14 cellular contexts compared by ENCODE assay signal in the genomic region with DNA sequence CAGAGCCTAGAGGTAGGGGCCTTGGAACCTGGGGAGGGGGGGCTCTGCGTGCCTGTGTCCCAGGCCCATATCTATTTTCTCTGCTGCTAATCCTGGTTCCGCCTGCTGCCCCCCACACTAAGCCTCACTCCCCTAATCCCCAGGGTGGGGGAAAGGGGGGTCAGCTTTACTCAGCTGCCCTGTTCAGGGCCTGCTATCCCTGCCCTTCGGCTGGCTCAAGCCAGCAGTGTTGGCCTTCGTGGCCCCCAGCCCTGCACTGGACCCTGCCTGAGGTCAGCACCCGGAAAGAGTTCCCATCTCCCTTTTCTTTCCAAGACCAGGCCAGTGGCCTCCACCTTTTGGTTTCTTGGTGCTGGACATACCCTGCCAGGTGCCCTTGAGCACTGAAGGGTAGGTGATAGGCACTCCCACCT. TPM values are rescaled to one million over a fixed set of nuclear protein-coding genes. Genes with fewer than 3 reads are reported as not detected.
DNase-seq lines count a peak whose midpoint lies in the region; ATAC-seq and TF ChIP-seq lines count a peak whose summit lies in the region.
"Had no signal": no experiment of that assay in that cellular context is flagged by ENCODE, and none has a peak within 500 bp of the region (broad histone marks: within the 10 kb centered on the region; RNA-seq: fewer than 3 reads in every experiment).

No MANE protein-coding gene starts in this region.

- intact Hi-C loops in activated B cell treated with CpG ODN at 0.5 μM for 24 hours (cut with micrococcal nuclease) (no loop called here), stomach (cut with DNase I; ENCODE audit: low total_unique reads) (loop anchor here (10.0 kb wide), 1 partner anchor 46 kb away; a partner anchor contains a TSS)

- peak overlapping the region; percentile 64 to 100 (median 99) for H3K27ac ChIP-seq in stomach
- H3K27ac ChIP-seq: SJSA1 had no signal

- CTCF ChIA-PET in activated B cell treated with CpG ODN at 0.5 μM for 24 hours (lab: Charles Lee) = interaction anchor here (1.0 kb wide), 1 partner anchor 12 kb away, joined by 3 read pairs; no protein-coding TSS in a partner anchor

- no peaks in the 10 kb centered on the region for H3K9me3 ChIP-seq in stomach
- H3K9me3 ChIP-seq: SJSA1 had no signal

- H3K27ac Mint-ChIP-seq in activated B cell treated with CpG ODN at 0.5 μM for 24 hours (peak overlapping the region; percentile 46), immature natural killer cell (peak overlapping the region in 3 of 6 donors; percentile 26 to 51 (median 32))

- H3K9me3 Mint-ChIP-seq in activated B cell treated with CpG ODN at 0.5 μM for 24 hours (no peaks in the 10 kb centered on the region), immature natural killer cell (peaks cover 0 to 1% (median 0%) of the 10 kb centered on the region in 6 donors)
- H3K9me3 Mint-ChIP-seq: H9 had no signal

- no peak for TF ChIP-seq EP300 in stomach (IDR thresholded peaks at IDR 0.05)

- H3K4me3 ChIP-seq in stomach = peak overlapping the region in 2 of 4 donors; percentile 42 to 47
- H3K4me3 ChIP-seq: SJSA1 had no signal

- H3K27me3 ChIP-seq in stomach = no peaks in the 10 kb centered on the region
- H3K27me3 ChIP-seq: SJSA1 had no signal

- DNase-seq in activated CD8-positive, alpha-beta memory T cell treated with anti-CD3 and anti-CD28 coated beads, Interleukin-2, amount 50 U/mL, for 48 hours = peak; percentile 51
- DNase-seq in activated CD8-positive, alpha-beta memory T cell treated with anti-CD3 and anti-CD28 coated beads for 24 hours = no peak
- DNase-seq in activated B cell treated with CpG ODN at 0.5 μM for 24 hours = no peak
- no peak for DNase-seq in immature natural killer cell
- DNase-seq in stomach = no peak
- no peak for DNase-seq in activated CD4-positive, CD25-positive, alpha-beta regulatory T cell treated with anti-CD3 and anti-CD28 coated beads, Interleukin-2, amount 50 U/mL, for 72 hours
- DNase-seq in stimulated activated CD4-positive, alpha-beta T cell treated with anti-CD3 and anti-CD28 coated beads, Interleukin-4, amount 100 ng/mL, for 1 hour = no peak
- DNase-seq: cortex of kidney, GF-D8, H9, NCI-H524 treated with DMSO at 0.1 percent for 48 hours had no signal

- POLR2A ChIA-PET in activated B cell treated with CpG ODN at 0.5 μM for 24 hours (lab: Charles Lee) = interaction anchor here (0.6 to 4.6 kb wide), 4 partner anchors 8 to 37 kb away, joined by 3 to 24 read pairs (median 5); no protein-coding TSS in a partner anchor

- no peak for ATAC-seq in activated B cell treated with CpG ODN at 0.5 μM for 24 hours (ENCODE audit: low read depth)
- ATAC-seq in GM18519 (IDR thresholded peaks at IDR 0.05; ENCODE audit: low FRiP score, unreplicated experiment) = no peak

- H3K27me3 Mint-ChIP-seq in activated B cell treated with CpG ODN at 0.5 μM for 24 hours = no peaks in the 10 kb centered on the region
- peaks cover 0 to 1% (median 0%) of the 10 kb centered on the region in 3 donors for H3K27me3 Mint-ChIP-seq in immature natural killer cell (ENCODE audit: low read depth in 3 of 3)

- H3K36me3 Mint-ChIP-seq in activated B cell treated with CpG ODN at 0.5 μM for 24 hours (ENCODE audit: low read depth) (peaks cover 17% of the 10 kb centered on the region), immature natural killer cell (peaks cover 0 to 3% (median 0%) of the 10 kb centered on the region in 3 donors)

- H3K4me1 ChIP-seq in stomach = peaks cover 79 to 100% (median 95%) of the 10 kb centered on the region in 4 donors
- H3K4me1 ChIP-seq: SJSA1 had no signal

- peaks cover 88% of the 10 kb centered on the region for H3K4me1 Mint-ChIP-seq in activated B cell treated with CpG ODN at 0.5 μM for 24 hours
- peaks cover 60 to 66% of the 10 kb centered on the region in 2 donors for H3K4me1 Mint-ChIP-seq in immature natural killer cell

- H3K4me3 Mint-ChIP-seq in activated B cell treated with CpG ODN at 0.5 μM for 24 hours = no peak overlapping the region
- peak overlapping the region in 3 of 5 donors; percentile 3 to 36 (median 18) for H3K4me3 Mint-ChIP-seq in immature natural killer cell
- H3K4me3 Mint-ChIP-seq: H9 had no signal

- H3K36me3 ChIP-seq in stomach = peaks cover 22 to 44% (median 36%) of the 10 kb centered on the region in 4 donors

- no peak for TF ChIP-seq POLR2A in stomach (IDR thresholded peaks at IDR 0.05)

- 52 to 72% (median 57%) methylated on average over 5 of the region's 5 CpGs for WGBS in stomach, 5 donors

- TF ChIP-seq CTCF in activated B cell treated with CpG ODN at 0.5 μM for 24 hours (IDR thresholded peaks at IDR 0.05) = no peak
- no peak for TF ChIP-seq CTCF in stomach (IDR thresholded peaks at IDR 0.05)

RNA-seq across cellular contexts. Expression of a gene that starts 8.4 kb away (rescaled TPM):
- total RNA-seq in activated B cell treated with CpG ODN at 0.5 μM for 24 hours (56.2 and 56.6 TPM in 2 replicates), stomach (100 to 1,000 TPM in 1 of 5 donors, 10 to 100 TPM in 4; 32.3 to 134 (median 53.9) TPM)
- polyA plus RNA-seq in immature natural killer cell (1 to 10 TPM in 2 of 3 donors, under 1 TPM in 1; 0.96 to 3.3 (median 1.8) TPM), stomach (10 to 100 TPM; 29.6 to 39.5 (median 35.6) TPM)

RNA-seq across cellular contexts. Expression of a gene that starts 17.6 kb away (rescaled TPM):
- total RNA-seq in activated B cell treated with CpG ODN at 0.5 μM for 24 hours = 1.8 and 2.4 TPM in 2 replicates
- not detected for polyA plus RNA-seq in immature natural killer cell
- 10 to 100 TPM in 1 of 5 donors, 1 to 10 TPM in 1, not detected in 3; 1.1 to 11.6 TPM for total RNA-seq in stomach
- polyA plus RNA-seq in stomach = not detected
- total RNA-seq: M059J, SJSA1 had no signal

RNA-seq across cellular contexts. Expression of a gene that starts 22.6 kb away (rescaled TPM):
- total RNA-seq in activated B cell treated with CpG ODN at 0.5 μM for 24 hours = 1.0 TPM in 1 of 2 replicates, not detected in the other
- not detected for polyA plus RNA-seq in immature natural killer cell
- 100 to 1,000 TPM in 1 of 5 donors, not detected in 4; 158 TPM for total RNA-seq in stomach
- 1 to 10 TPM; 1.6 to 6.6 (median 6.1) TPM for polyA plus RNA-seq in stomach
- total RNA-seq: M059J, SJSA1 had no signal

RNA-seq across cellular contexts. Expression of a gene that starts 22.6 kb away (rescaled TPM):
- total RNA-seq in activated B cell treated with CpG ODN at 0.5 μM for 24 hours (not detected in 2 replicates), stomach (under 1 TPM in 2 of 5 donors, not detected in 3; 0.18 to 0.89 TPM)
- polyA plus RNA-seq in immature natural killer cell (not detected), stomach (under 1 TPM in 1 of 3 donors, not detected in 2; 0.13 TPM)
- total RNA-seq: H9, M059J, SJSA1 had no signal

RNA-seq across cellular contexts. Expression of a gene that starts 27.9 kb away (rescaled TPM):
- total RNA-seq in activated B cell treated with CpG ODN at 0.5 μM for 24 hours = 64.1 and 69.0 TPM in 2 replicates
- 10 to 100 TPM; 40.9 to 99.7 (median 41.7) TPM for polyA plus RNA-seq in immature natural killer cell
- total RNA-seq in stomach = 10 to 100 TPM; 14.1 to 76.5 (median 54.8) TPM
- 10 to 100 TPM; 31.4 to 43.8 (median 40.4) TPM for polyA plus RNA-seq in stomach
